ENCODE assay signal across 9 cellular contexts in the genomic region with DNA sequence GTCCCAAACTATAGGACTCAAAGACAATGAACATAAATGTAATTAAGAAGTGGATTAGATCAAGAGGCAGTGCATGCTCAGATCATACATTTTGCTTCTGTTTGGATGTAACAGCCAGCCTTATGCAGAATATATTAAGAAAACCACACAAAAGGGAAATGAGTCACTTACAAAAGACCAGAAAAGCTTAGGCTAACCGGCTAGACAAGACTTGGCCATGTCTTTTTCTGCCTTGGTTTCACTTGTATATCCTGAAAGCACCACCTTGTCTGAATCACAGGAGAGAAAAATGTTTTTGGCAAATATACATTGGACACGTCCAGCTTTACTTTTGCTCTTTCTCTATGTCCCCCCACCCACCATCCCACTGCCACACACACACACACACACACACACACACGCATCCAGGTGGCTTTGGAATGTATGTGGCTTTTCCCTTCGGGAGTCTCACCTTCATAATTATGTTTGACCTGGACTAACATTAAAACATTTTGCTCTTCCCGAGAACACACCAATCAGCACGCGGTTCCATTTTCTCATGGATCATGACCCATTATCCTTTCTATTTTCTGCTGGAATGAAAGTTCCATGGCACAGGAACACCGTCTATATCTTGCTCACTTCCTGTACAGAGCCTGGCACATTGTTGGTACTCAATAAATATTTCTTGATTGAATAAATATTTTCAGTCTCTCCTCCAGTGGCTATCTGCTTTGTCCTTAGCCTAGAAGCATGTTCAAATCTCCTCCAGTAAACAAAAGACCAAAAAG.
DNase-seq lines count a peak whose midpoint lies in the region; ATAC-seq and TF ChIP-seq lines count a peak whose summit lies in the region.
"Had no signal": no experiment of that assay in that cellular context is flagged by ENCODE, and none has a peak within 500 bp of the region (broad histone marks: within the 10 kb centered on the region; RNA-seq: fewer than 3 reads in every experiment).

No MANE protein-coding gene starts in this region.

- peak; percentile 80 for ATAC-seq in HG02852 (IDR thresholded peaks at IDR 0.05; ENCODE audit: unreplicated experiment)
- ATAC-seq in T-cell (replicated peaks in 1 of 4), result peak in 3 of 4 experiments; percentile 71 to 95 (median 85)
- ATAC-seq in heart left ventricle, result no peak
- no peak for ATAC-seq in left colon

- H3K4me1 ChIP-seq in heart left ventricle, result no peaks in the 10 kb centered on the region

- no peak overlapping the region for H3K4me3 ChIP-seq in GM12865 (ENCODE audit: low read depth, low read length)
- H3K4me3 ChIP-seq in heart left ventricle, result no peak overlapping the region
- H3K4me3 ChIP-seq in WERI-Rb-1 (ENCODE audit: low read depth, low read length), result no peak overlapping the region

- TF ChIP-seq POLR2A in heart left ventricle (IDR thresholded peaks at IDR 0.05), result no peak

- H3K36me3 ChIP-seq in heart left ventricle, result no peaks in the 10 kb centered on the region
- no peaks in the 10 kb centered on the region for H3K36me3 ChIP-seq in WERI-Rb-1

- no peak for TF ChIP-seq CTCF in GM12865 (IDR thresholded peaks at IDR 0.05; ENCODE audit: insufficient read depth, low read depth, low read length, missing control alignments)
- no peak for TF ChIP-seq CTCF in heart left ventricle (IDR thresholded peaks at IDR 0.05)
- no peak for TF ChIP-seq CTCF in WERI-Rb-1 (IDR thresholded peaks at IDR 0.05; ENCODE audit: low read depth, low read length)

- CTCF ChIA-PET in T-cell (lab: Charles Lee), result interaction anchor here in 1 of 2 donors (1.2 kb wide), 1 partner anchor 89 kb away, joined by 3 read pairs; no protein-coding TSS in a partner anchor

- H3K27ac Mint-ChIP-seq in T-cell, result peak overlapping the region; percentile 46 to 70

- WGBS in heart left ventricle, 4 donors, result 83 to 88% (median 86%) methylated on average over 8 of the region's 8 CpGs

- POLR2A ChIA-PET in T-cell (lab: Charles Lee), result interaction anchor here in 1 of 2 donors (0.6 kb wide), 1 partner anchor 172 kb away, joined by 3 read pairs; no protein-coding TSS in a partner anchor

- no peaks in the 10 kb centered on the region for H3K27me3 Mint-ChIP-seq in T-cell

- no peak overlapping the region for H3K4me3 Mint-ChIP-seq in T-cell

- intact Hi-C loops in heart left ventricle (cut with DNase I) (no loop called here), left colon (cut with DNase I, micrococcal nuclease) (no loop called here)

- H3K27ac ChIP-seq in heart left ventricle (no peak overlapping the region), WERI-Rb-1 (no peak overlapping the region)

- H3K4me1 Mint-ChIP-seq in T-cell, result peaks cover 34 to 47% (median 36%) of the 10 kb centered on the region in 3 donors

- no peaks in the 10 kb centered on the region for H3K36me3 Mint-ChIP-seq in T-cell

- H3K27me3 ChIP-seq in heart left ventricle (no peaks in the 10 kb centered on the region), WERI-Rb-1 (ENCODE audit: insufficient read depth, low read depth, severe bottlenecking) (no peaks in the 10 kb centered on the region)

- no peaks in the 10 kb centered on the region for H3K9me3 ChIP-seq in heart left ventricle
- H3K9me3 ChIP-seq in WERI-Rb-1 (ENCODE audit: severe bottlenecking), result no peaks in the 10 kb centered on the region

- peak; percentile 80 for DNase-seq in GM12865 (ENCODE audit: low read depth)
- no peak for DNase-seq in T-cell
- DNase-seq in kidney glomerular epithelial cell (lab: John Stamatoyannopoulos, UW), result peak; percentile 2
- DNase-seq in heart left ventricle, result no peak
- no peak for DNase-seq in left colon
- no peak for DNase-seq in WERI-Rb-1
- DNase-seq in activated CD4-positive, alpha-beta T cell treated with anti-CD3 and anti-CD28 coated beads for 4 hours, result no peak
- DNase-seq: aorta had no signal

- H3K9me3 Mint-ChIP-seq in T-cell, result no peaks in the 10 kb centered on the region

Comparison
In these comparisons a context has a peak if more than half of its experiments do, and no peak if none do; other contexts are left out.
1. DNase-seq: peak in GM12865 (single experiment) and kidney glomerular epithelial cell (single experiment); none in T-cell (0 of 34), heart left ventricle (0 of 5), left colon (0 of 2), WERI-Rb-1 (single experiment) and activated CD4-positive, alpha-beta T cell treated with anti-CD3 and anti-CD28 coated beads for 4 hours (0 of 2).
2. ATAC-seq: peak in HG02852 (single experiment) and T-cell (3 of 4); none in heart left ventricle (0 of 4) and left colon (single experiment).